In the genomic region with DNA sequence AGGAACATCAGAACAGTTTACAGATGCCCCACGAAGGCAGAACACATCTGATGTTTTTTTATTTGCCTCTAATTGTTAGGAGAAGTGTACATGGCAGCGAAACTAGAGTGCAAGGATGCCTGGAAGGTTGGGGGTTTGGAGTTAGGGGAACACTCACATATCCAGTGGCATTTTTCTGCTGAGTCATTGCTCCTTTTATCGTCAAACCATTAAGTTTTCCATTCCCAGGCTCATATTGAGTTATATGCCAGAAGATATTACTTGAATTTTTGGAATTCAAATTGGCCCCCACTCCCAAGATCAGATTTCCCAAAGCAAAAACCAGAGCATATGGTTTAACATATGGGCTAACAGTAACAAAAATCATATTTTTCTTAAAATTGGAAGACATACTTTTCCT, we compare ENCODE assay signal across 25 cellular contexts.
A peak's percentile ranks its signal among the peaks of the same experiment; 100 is the strongest.
DNase-seq lines count a peak whose midpoint lies in the region; ATAC-seq and TF ChIP-seq lines count a peak whose summit lies in the region.
"Had no signal": no experiment of that assay in that cellular context is flagged by ENCODE, and none has a peak within 500 bp of the region (broad histone marks: within the 10 kb centered on the region; RNA-seq: fewer than 3 reads in every experiment).

No MANE protein-coding gene starts in this region.

- no peaks in the 10 kb centered on the region for H3K27me3 ChIP-seq in psoas muscle (ENCODE audit: insufficient read depth in 3 of 3, low read length in 2 of 3)
- H3K27me3 ChIP-seq: neural progenitor cell had no signal

- 34 to 40% (median 38%) methylated on average over 3 of the region's 3 CpGs for whole genome bisulfite sequencing in psoas muscle, 3 donors

- H3K36me3 ChIP-seq in psoas muscle (ENCODE audit: insufficient read depth in 1 of 2, low read depth in 1 of 2): no peaks in the 10 kb centered on the region
- H3K36me3 ChIP-seq: neural progenitor cell, thoracic aorta, WERI-Rb-1 had no signal

- intact Hi-C loops in psoas muscle (cut with DNase I): no loop called here

- no peaks in the 10 kb centered on the region for H3K4me1 ChIP-seq in psoas muscle
- H3K4me1 ChIP-seq: neural progenitor cell had no signal

- ATAC-seq in HG03196 (IDR thresholded peaks at IDR 0.05; ENCODE audit: unreplicated experiment): no peak
- no peak for ATAC-seq in psoas muscle
- no peak for ATAC-seq in GM18511 (IDR thresholded peaks at IDR 0.05; ENCODE audit: unreplicated experiment)
- ATAC-seq: mucosa of descending colon had no signal

- H3K27ac ChIP-seq in psoas muscle: no peak overlapping the region
- H3K27ac ChIP-seq: neural progenitor cell, RWPE1, skin epidermis, thoracic aorta, WERI-Rb-1 had no signal

- peak; percentile 80 for DNase-seq in DMS 273 (lab: John Stamatoyannopoulos, UW; ENCODE audit: unreplicated experiment)
- peak; percentile 80 for DNase-seq in NCI-H2171 treated with DMSO at 0.1 percent for 48 hours (lab: John Stamatoyannopoulos, UW)
- DNase-seq in astrocyte of the spinal cord (ENCODE audit: low read depth, low spot score): peak; percentile 7
- DNase-seq in iris pigment epithelial cell (ENCODE audit: low read depth): peak; percentile 21
- DNase-seq in NCI-H2107 treated with DMSO at 0.1 percent for 48 hours (lab: John Stamatoyannopoulos, UW; ENCODE audit: unreplicated experiment): no peak
- no peak for DNase-seq in psoas muscle
- DNase-seq: activated CD8-positive, alpha-beta memory T cell treated with anti-CD3 and anti-CD28 coated beads, Interleukin-2, amount 50 U/mL, for 4 hours; activated naive CD8-positive, alpha-beta T cell treated with anti-CD3 and anti-CD28 coated beads, Interleukin-2, amount 10 ng/mL, durations not matched to agents 7 days and 5 days; CD4-positive, CD25-positive, alpha-beta regulatory T cell; dermis blood vessel endothelial cell; DMS153; immature natural killer cell; mucosa of descending colon; NCI-H1092 treated with DMSO at 0.1 percent for 48 hours; NCI-H1930; NCI-H524 treated with DMSO at 0.1 percent for 48 hours; stimulated activated CD4-positive, alpha-beta T cell treated with anti-CD3 and anti-CD28 coated beads, Interleukin-2, amount 100 ng/mL, for 48 hours; stimulated activated naive CD4-positive, alpha-beta T cell; WERI-Rb-1 had no signal

- H3K9me3 ChIP-seq in psoas muscle: no peaks in the 10 kb centered on the region
- H3K9me3 ChIP-seq: mucosa of descending colon, thoracic aorta had no signal

- no peak overlapping the region for H3K4me3 ChIP-seq in astrocyte of the spinal cord (ENCODE audit: low read depth, low read length)
- no peak overlapping the region for H3K4me3 ChIP-seq in psoas muscle
- H3K4me3 ChIP-seq: mucosa of descending colon, neural progenitor cell, skin epidermis, thoracic aorta had no signal

- no peak for TF ChIP-seq CTCF in astrocyte of the spinal cord (IDR thresholded peaks at IDR 0.05; ENCODE audit: low read depth, low read length)
- TF ChIP-seq CTCF in psoas muscle (IDR thresholded peaks at IDR 0.05): no peak

- in situ Hi-C loops in astrocyte of the spinal cord (cut with HindIII; ENCODE audit: low sequenced_read_pairs): no loop called here

Comparison
In these comparisons a context has a peak if more than half of its experiments do, and no peak if none do; other contexts are left out.
1. DNase-seq: peak in DMS 273 (single experiment), NCI-H2171 treated with DMSO at 0.1 percent for 48 hours (single experiment), astrocyte of the spinal cord (single experiment) and iris pigment epithelial cell (single experiment); none in NCI-H2107 treated with DMSO at 0.1 percent for 48 hours (single experiment) and psoas muscle (0 of 2).